31 cellular contexts compared by ENCODE assay signal in genomic region chr7:8753355-8753754, GRCh38.
"Had no signal": no experiment of that assay in that cellular context is flagged by ENCODE, and none has a peak within 500 bp of the region (broad histone marks: within the 10 kb centered on the region; RNA-seq: fewer than 3 reads in every experiment).

No MANE protein-coding gene starts in this region.

- H3K4me3 ChIP-seq: pancreas, prostate gland, right lobe of liver, sigmoid colon, spleen, suprapubic skin, testis, tibial artery, transverse colon, upper lobe of right lung, uterus had no signal

- H3K27me3 Mint-ChIP-seq: stimulated activated memory B cell treated with anti-CD40 and anti-IgM and Interleukin-4, amounts not matched to agents 10 μg/mL and 1 μg/mL and 100 μg/mL, for 72 hours; stimulated activated naive CD8-positive, alpha-beta T cell treated with anti-CD3 and anti-CD28 coated beads, Interleukin-15, amount 100 ng/mL, for 72 hours had no signal

- H3K27me3 ChIP-seq: neutrophil, pancreas, right lobe of liver, sigmoid colon, spleen, suprapubic skin, testis, tibial artery, transverse colon, upper lobe of right lung, uterus had no signal

- H3K27ac Mint-ChIP-seq: naive thymus-derived CD4-positive, alpha-beta T cell; natural killer cell; nephron progenitor cell; stimulated activated memory B cell treated with anti-CD40 and anti-IgM and Interleukin-4, amounts not matched to agents 10 μg/mL and 1 μg/mL and 100 μg/mL, for 72 hours; stimulated activated naive CD8-positive, alpha-beta T cell treated with anti-CD3 and anti-CD28 coated beads, Interleukin-15, amount 100 ng/mL, for 72 hours; type B pancreatic cell had no signal

- H3K27ac ChIP-seq: neutrophil, pancreas, prostate gland, right lobe of liver, sigmoid colon, spleen, suprapubic skin, testis, tibial artery, transverse colon, upper lobe of right lung, uterus had no signal

- H3K36me3 ChIP-seq: neutrophil, pancreas, prostate gland, right lobe of liver, sigmoid colon, spleen, suprapubic skin, tibial artery, transverse colon, upper lobe of right lung, uterus had no signal

- H3K9me3 Mint-ChIP-seq: nephron progenitor cell; neural crest cell; stimulated activated memory B cell treated with anti-CD40 and anti-IgM and Interleukin-4, amounts not matched to agents 10 μg/mL and 1 μg/mL and 100 μg/mL, for 72 hours; type B pancreatic cell had no signal

- H3K4me3 Mint-ChIP-seq: naive thymus-derived CD4-positive, alpha-beta T cell; natural killer cell; nephron progenitor cell; neural crest cell; stimulated activated memory B cell treated with anti-CD40 and anti-IgM and Interleukin-4, amounts not matched to agents 10 μg/mL and 1 μg/mL and 100 μg/mL, for 72 hours; stimulated activated naive CD8-positive, alpha-beta T cell treated with anti-CD3 and anti-CD28 coated beads, Interleukin-15, amount 100 ng/mL, for 72 hours; type B pancreatic cell had no signal

- H3K4me1 ChIP-seq: pancreas, prostate gland, right lobe of liver, sigmoid colon, spleen, suprapubic skin, testis, tibial artery, transverse colon, upper lobe of right lung, uterus had no signal

- H3K4me1 Mint-ChIP-seq: naive thymus-derived CD4-positive, alpha-beta T cell; natural killer cell; nephron progenitor cell; neural crest cell; stimulated activated memory B cell treated with anti-CD40 and anti-IgM and Interleukin-4, amounts not matched to agents 10 μg/mL and 1 μg/mL and 100 μg/mL, for 72 hours; stimulated activated naive CD8-positive, alpha-beta T cell treated with anti-CD3 and anti-CD28 coated beads, Interleukin-15, amount 100 ng/mL, for 72 hours had no signal

- ATAC-seq: naive thymus-derived CD4-positive, alpha-beta T cell; natural killer cell; pancreas; right cardiac atrium; right lobe of liver; stimulated activated memory B cell treated with anti-CD40 and anti-IgM and Interleukin-4, amounts not matched to agents 10 μg/mL and 1 μg/mL and 100 μg/mL, for 72 hours; stimulated activated naive CD8-positive, alpha-beta T cell treated with anti-CD3 and anti-CD28 coated beads, Interleukin-15, amount 100 ng/mL, for 72 hours; stimulated activated naive CD8-positive, alpha-beta T cell treated with anti-CD3 and anti-CD28 coated beads, Interleukin-15, Interleukin-2, amounts not matched to agents 100 U/mL and 50 U/mL, for 24 hours; upper lobe of right lung had no signal

- H3K36me3 Mint-ChIP-seq: naive thymus-derived CD4-positive, alpha-beta T cell; natural killer cell; stimulated activated memory B cell treated with anti-CD40 and anti-IgM and Interleukin-4, amounts not matched to agents 10 μg/mL and 1 μg/mL and 100 μg/mL, for 72 hours; type B pancreatic cell had no signal

- DNase-seq: naive thymus-derived CD4-positive, alpha-beta T cell; natural killer cell; nephron progenitor cell; nucleus accumbens; pancreas; retina; right cardiac atrium; right lobe of liver; sigmoid colon; small intestine; spleen; stimulated activated CD4-positive, alpha-beta T cell treated with anti-CD3 and anti-CD28 coated beads, Interleukin-12 subunit alpha, Interleukin-12 subunit beta, amount 100 ng/mL, for 4 hours; stimulated activated CD4-positive, alpha-beta T cell treated with anti-CD3 and anti-CD28 coated beads, Interleukin-1b, Interleukin-23, amount 100 ng/mL, for 48 hours; stimulated activated CD4-positive, alpha-beta T cell treated with anti-CD3 and anti-CD28 coated beads, Interleukin-4, amount 100 ng/mL, for 1 hour; stimulated activated CD4-positive, alpha-beta T cell treated with anti-CD3 and anti-CD28 coated beads, Interleukin-4, amount 100 ng/mL, for 4 hours; stimulated activated CD8-positive, alpha-beta memory T cell treated with anti-CD3 and anti-CD28 coated beads, Interleukin-4, amount 100 ng/mL, for 48 hours; stimulated activated naive CD4-positive, alpha-beta T cell; stimulated activated naive CD8-positive, alpha-beta T cell treated with anti-CD3 and anti-CD28 coated beads, Interleukin-15, amount 100 ng/mL, for 72 hours; stimulated activated naive CD8-positive, alpha-beta T cell treated with anti-CD3 and anti-CD28 coated beads, Interleukin-15, Interleukin-2, amounts not matched to agents 100 U/mL and 50 U/mL, for 24 hours; substantia nigra; testis; tibial artery; transverse colon; upper lobe of right lung; uterus had no signal

- H3K9me3 ChIP-seq: neutrophil, pancreas, prostate gland, right lobe of liver, sigmoid colon, spleen, suprapubic skin, testis, tibial artery, transverse colon, upper lobe of right lung, uterus had no signal
